ENCODE assay signal across 8 cellular contexts in the genomic region with DNA sequence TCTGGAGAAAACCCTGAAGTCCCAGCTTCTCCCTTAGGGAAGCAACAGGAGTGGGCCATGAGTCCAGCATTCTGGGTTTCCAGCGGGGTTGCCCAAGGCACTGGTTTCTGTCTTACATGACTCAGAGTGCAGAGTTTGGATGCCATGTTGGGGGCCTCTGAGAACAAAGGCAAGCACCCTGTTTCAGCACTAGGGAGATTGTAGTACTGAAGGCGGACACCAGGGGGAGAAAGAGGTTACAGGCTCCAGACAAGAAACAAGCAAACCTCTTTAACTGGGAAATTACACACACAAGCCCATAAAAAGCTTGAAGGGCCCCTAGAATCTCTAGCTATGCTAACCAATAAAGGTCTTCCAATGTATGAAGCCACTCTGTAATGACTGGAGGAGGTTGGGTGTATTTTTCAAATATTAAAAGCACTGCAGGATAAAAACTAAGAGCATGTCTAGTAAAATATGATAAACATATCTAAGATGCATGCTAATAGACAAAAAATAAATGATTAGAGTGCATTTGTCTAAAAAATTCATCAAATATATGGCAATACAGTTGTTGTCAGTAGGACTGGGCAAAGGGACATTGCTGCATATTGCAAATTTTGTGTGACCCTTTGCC. TPM values are rescaled to one million over a fixed set of nuclear protein-coding genes. Genes with fewer than 3 reads are reported as not detected.
DNase-seq lines count a peak whose midpoint lies in the region; ATAC-seq and TF ChIP-seq lines count a peak whose summit lies in the region.

No MANE protein-coding gene starts in this region.

- no peak overlapping the region for H3K27ac ChIP-seq in effector memory CD4-positive, alpha-beta T cell (ENCODE audit: insufficient read depth, low read length, poor library complexity, severe bottlenecking)

- no peak for ATAC-seq in GM21576 (IDR thresholded peaks at IDR 0.05; ENCODE audit: unreplicated experiment)

- DNase-seq in EL, result peak; percentile 68
- DNase-seq in HFF-Myc (ENCODE audit: extremely low read depth, low read depth), result peak; percentile 2
- DNase-seq in NCI-H460 (ENCODE audit: extremely low read depth, low read depth), result peak; percentile 32
- peak; percentile 37 to 57 for DNase-seq in activated CD4-positive, alpha-beta T cell treated with anti-CD3 and anti-CD28 coated beads, Interleukin-2, amount 50 U/mL, for 4 hours
- peak; percentile 6 to 25 (median 7) for DNase-seq in effector memory CD4-positive, alpha-beta T cell
- peak; percentile 74 for DNase-seq in mucosa of gallbladder (ENCODE audit: low spot score)
- DNase-seq in stimulated activated naive CD4-positive, alpha-beta T cell (lab: John Stamatoyannopoulos, UW), result peak; percentile 8 to 50 (median 16)

- H3K9me3 ChIP-seq in effector memory CD4-positive, alpha-beta T cell (ENCODE audit: control insufficient read depth, low read length), result no peaks in the 10 kb centered on the region

- no peaks in the 10 kb centered on the region for H3K4me1 ChIP-seq in effector memory CD4-positive, alpha-beta T cell (ENCODE audit: control insufficient read depth, insufficient read depth, low read length, poor library complexity, severe bottlenecking)

- peak; percentile 60 for TF ChIP-seq CTCF in HFF-Myc (IDR thresholded peaks at IDR 0.05; ENCODE audit: low read depth, low read length, missing control alignments)

- no peak overlapping the region for H3K4me3 ChIP-seq in HFF-Myc (replicated peaks; ENCODE audit: low read depth, low read length)
- H3K4me3 ChIP-seq in effector memory CD4-positive, alpha-beta T cell (ENCODE audit: insufficient read depth, low read depth, low read length, poor library complexity, severe bottlenecking), result no peak overlapping the region

- H3K36me3 ChIP-seq in effector memory CD4-positive, alpha-beta T cell (ENCODE audit: control insufficient read depth, insufficient read depth, low read length), result no peaks in the 10 kb centered on the region

- H3K27me3 ChIP-seq in effector memory CD4-positive, alpha-beta T cell (replicated peaks; ENCODE audit: control insufficient read depth, insufficient read depth, low read length, poor library complexity, severe bottlenecking), result no peaks in the 10 kb centered on the region

RNA-seq across cellular contexts. Expression of gene MS4A6E, which starts 7.1 kb away (rescaled TPM):
- total RNA-seq in NCI-H460 (2014; rRNA removed; shearing (Covaris generic)), result not detected in 2 replicates
- not detected in 2 replicates for polyA plus RNA-seq in NCI-H460 (2014; cell fraction: nucleus; rRNA removed)
- total RNA-seq in mucosa of gallbladder, result not detected

RNA-seq across cellular contexts. Expression of gene MS4A7, which starts 44.2 kb away (rescaled TPM):
- not detected in 2 replicates for total RNA-seq in NCI-H460 (2014; rRNA removed; shearing (Covaris generic))
- not detected in 2 replicates for polyA plus RNA-seq in NCI-H460 (2014; cell fraction: nucleus; rRNA removed)
- total RNA-seq in mucosa of gallbladder, result 39.8 TPM

RNA-seq across cellular contexts. Expression of gene MS4A4A, which starts 53.6 kb away (rescaled TPM):
- total RNA-seq in NCI-H460 (2014; rRNA removed; shearing (Covaris generic)), result not detected in 2 replicates
- not detected in 2 replicates for polyA plus RNA-seq in NCI-H460 (2014; cell fraction: nucleus; rRNA removed)
- total RNA-seq in mucosa of gallbladder, result 28.9 TPM

Comparison
In these comparisons a context has a peak if more than half of its experiments do, and no peak if none do; other contexts are left out.
1. DNase-seq: peak in every context shown above with its lines; median percentile 74 in mucosa of gallbladder; 68 in EL; 47 in activated CD4-positive, alpha-beta T cell treated with anti-CD3 and anti-CD28 coated beads, Interleukin-2, amount 50 U/mL, for 4 hours; 32 in NCI-H460; 16 in stimulated activated naive CD4-positive, alpha-beta T cell; 7 in effector memory CD4-positive, alpha-beta T cell; 2 in HFF-Myc.
2. RNA of gene MS4A7, which starts 44.2 kb away (total RNA-seq): 39.8 TPM in mucosa of gallbladder (single experiment); not detected in NCI-H460; every median in the first group is over 10 times any median in the second.
3. RNA of gene MS4A4A, which starts 53.6 kb away (total RNA-seq): 28.9 TPM in mucosa of gallbladder (single experiment); not detected in NCI-H460; every median in the first group is over 10 times any median in the second.